Comparison of ENCODE assay signal across 24 cellular contexts in the genomic region with DNA sequence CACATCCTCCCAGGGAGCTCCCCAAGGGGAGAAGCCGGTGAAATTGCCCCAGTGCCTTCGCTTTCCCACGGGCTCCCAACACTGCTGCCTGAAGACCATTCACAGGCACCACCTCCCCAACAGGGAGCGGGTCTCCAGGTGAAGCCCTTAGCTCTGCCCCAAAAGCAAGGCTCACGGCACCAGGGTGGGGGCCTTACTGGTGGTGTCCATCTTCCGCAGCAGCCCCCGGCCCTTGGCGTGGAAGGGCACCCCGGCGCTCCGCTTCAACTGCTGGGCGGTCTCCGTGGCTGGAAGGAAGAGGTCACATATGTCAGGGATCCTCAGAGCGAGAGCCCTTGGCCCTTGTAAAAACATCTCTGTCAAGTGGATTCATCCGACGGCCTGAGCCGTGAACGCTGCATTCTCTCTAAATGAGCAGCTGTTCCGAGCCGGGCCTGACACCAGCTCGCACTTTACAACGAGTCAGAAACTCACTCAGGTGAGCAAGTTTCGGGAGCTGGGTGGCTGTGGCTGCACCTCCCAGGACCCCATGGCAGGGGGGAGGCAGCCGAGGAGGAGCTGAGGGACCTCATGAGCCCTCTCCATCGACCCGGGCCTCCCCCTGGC. TPM values are rescaled to one million over a fixed set of nuclear protein-coding genes. Genes with fewer than 3 reads are reported as not detected.
DNase-seq lines count a peak whose midpoint lies in the region; ATAC-seq, FAIRE-seq and TF ChIP-seq lines count a peak whose summit lies in the region.
"Had no signal": no experiment of that assay in that cellular context is flagged by ENCODE, and none has a peak within 500 bp of the region (broad histone marks: within the 10 kb centered on the region; RNA-seq: fewer than 3 reads in every experiment).

No MANE protein-coding gene starts in this region.

- TF ChIP-seq CTCF in natural killer cell (IDR thresholded peaks at IDR 0.05) (no peak), HepG2 (CRISPR knock-in tag; IDR thresholded peaks at IDR 0.05) (no peak), osteocyte (IDR thresholded peaks at IDR 0.05) (no peak)

- no peak for ATAC-seq in natural killer cell treated with Interleukin-12 subunit alpha and Interleukin-12 subunit beta and Interleukin-15 and Interleukin-18, amount 100 ng/mL, for 72 hours
- ATAC-seq in natural killer cell (no peak), HepG2 (no peak), T-cell (replicated peaks in 1 of 4) (no peak)
- ATAC-seq: GM23338, Panc1 had no signal

- CTCF ChIA-PET in HepG2 (lab: Yijun Ruan, JAX; ENCODE audit: low intra/inter-chr PET ratio, low total read pairs) (no interaction called here), T-cell (lab: Charles Lee) (no interaction called here)

- H3K9me3 Mint-ChIP-seq in natural killer cell treated with Interleukin-12 subunit alpha and Interleukin-12 subunit beta and Interleukin-15 and Interleukin-18, amount 100 ng/mL, for 72 hours: no peaks in the 10 kb centered on the region
- H3K9me3 Mint-ChIP-seq in natural killer cell (no peaks in the 10 kb centered on the region), osteocyte (ENCODE audit: unreplicated experiment) (no peaks in the 10 kb centered on the region), T-cell (no peaks in the 10 kb centered on the region)
- H3K9me3 Mint-ChIP-seq: CD4-positive, alpha-beta T cell; GM23338 had no signal

- POLR2A ChIA-PET in HepG2 (lab: Yijun Ruan, JAX): no interaction called here
- POLR2A ChIA-PET in T-cell (lab: Charles Lee): no interaction called here

- peaks cover 32 to 70% of the 10 kb centered on the region in 2 experiments for H3K36me3 ChIP-seq in HepG2 (replicated peaks in 1 of 2; ENCODE audit: control insufficient read depth in 1 of 2, insufficient read depth in 2 of 2, low read length in 2 of 2)

- no peaks in the 10 kb centered on the region for H3K79me2 ChIP-seq in HepG2 (ENCODE audit: insufficient read depth, low read length)

- H3K4me3 ChIP-seq in HepG2 (replicated peaks in 1 of 3; ENCODE audit: insufficient read depth in 1 of 3, low read depth in 2 of 3, low read length in 3 of 3): no peak overlapping the region
- H3K4me3 ChIP-seq: GM23338, SJSA1 had no signal

- in situ Hi-C loops in HepG2 (cut with HindIII; ENCODE audit: extremely low pct_ligation_motif_present, low pct_unique_long_range_greater_than_20kb): no loop called here

- H3K27me3 ChIP-seq in HepG2 (ENCODE audit: control insufficient read depth in 1 of 2, insufficient read depth in 2 of 2, low read length in 2 of 2): no peaks in the 10 kb centered on the region
- H3K27me3 ChIP-seq: SJSA1 had no signal

- 0 out of 2 replicates have a peak, but pooled peaks cover 2% of the 10 kb centered on the region for H4K20me1 ChIP-seq in HepG2 (ENCODE audit: insufficient read depth, low read length)

- DNase-seq in natural killer cell treated with Interleukin-12 subunit alpha and Interleukin-12 subunit beta and Interleukin-15 and Interleukin-18, amount 100 ng/mL, for 72 hours (ENCODE audit: low spot score): peak; percentile 55
- DNase-seq in natural killer cell (no peak), HepG2 (ENCODE audit: low spot score) (no peak), osteocyte (ENCODE audit: extremely low spot score, unreplicated experiment) (peak; percentile 82), 8988T (no peak), T-cell (no peak)
- no peak for DNase-seq in activated CD4-positive, CD25-positive, alpha-beta regulatory T cell treated with anti-CD3 and anti-CD28 coated beads, Interleukin-2, amount 50 U/mL, for 72 hours
- DNase-seq: CD4-positive, alpha-beta T cell; COR-L47; HCEC 1CT; NCI-H1092 treated with DMSO at 0.1 percent for 48 hours; NCI-H1436 treated with DMSO at 0.1 percent for 48 hours; NCI-H2029 treated with DMSO at 0.1 percent for 48 hours; NCI-H2171; NCI-H345; NCI-H524; NCI-H774; NK-92 treated with Interleukin-12 subunit alpha and Interleukin-12 subunit beta, amount 100 ng/mL, for 24 hours had no signal

- no peak overlapping the region for H3K9ac ChIP-seq in HepG2 (ENCODE audit: insufficient read depth, low read depth, low read length)
- H3K9ac ChIP-seq: KMS-11 had no signal

- H3K27ac Mint-ChIP-seq in natural killer cell treated with Interleukin-12 subunit alpha and Interleukin-12 subunit beta and Interleukin-15 and Interleukin-18, amount 100 ng/mL, for 72 hours: no peak overlapping the region
- H3K27ac Mint-ChIP-seq in natural killer cell (no peak overlapping the region), osteocyte (ENCODE audit: unreplicated experiment) (no peak overlapping the region), T-cell (no peak overlapping the region)
- H3K27ac Mint-ChIP-seq: CD4-positive, alpha-beta T cell; GM23338 had no signal

- BruUV-seq in HepG2 (replicated peaks; lab: Mats Ljungman, UMichigan): no TSS peak

- intact Hi-C loops in natural killer cell (cut with micrococcal nuclease): no loop called here
- intact Hi-C loops in HepG2 (cut with micrococcal nuclease; ENCODE audit: unreplicated experiment): no loop called here

- no peaks in the 10 kb centered on the region for H3K4me1 Mint-ChIP-seq in natural killer cell treated with Interleukin-12 subunit alpha and Interleukin-12 subunit beta and Interleukin-15 and Interleukin-18, amount 100 ng/mL, for 72 hours (ENCODE audit: low read depth in 2 of 2)
- H3K4me1 Mint-ChIP-seq in natural killer cell (no peaks in the 10 kb centered on the region), osteocyte (ENCODE audit: unreplicated experiment) (peaks cover 3% of the 10 kb centered on the region), T-cell (peaks cover 0 to 2% (median 0%) of the 10 kb centered on the region in 3 donors)
- H3K4me1 Mint-ChIP-seq: GM23338 had no signal

- no peak for TF ChIP-seq RAD21 in HepG2 (CRISPR knock-in tag; IDR thresholded peaks at IDR 0.05)

- H3K4me2 ChIP-seq in HepG2 (ENCODE audit: low read depth, low read length): no peak overlapping the region
- H3K4me2 ChIP-seq: GM23338, KMS-11 had no signal

- H3K27ac ChIP-seq in HepG2 (ENCODE audit: extremely low read length, insufficient read depth, low read length): no peak overlapping the region
- H3K27ac ChIP-seq: HL-60, KMS-11, SJSA1 had no signal

- no peaks in the 10 kb centered on the region for H3K36me3 Mint-ChIP-seq in natural killer cell treated with Interleukin-12 subunit alpha and Interleukin-12 subunit beta and Interleukin-15 and Interleukin-18, amount 100 ng/mL, for 72 hours
- H3K36me3 Mint-ChIP-seq in natural killer cell: no peaks in the 10 kb centered on the region
- peaks cover 19% of the 10 kb centered on the region for H3K36me3 Mint-ChIP-seq in osteocyte (ENCODE audit: unreplicated experiment)
- peaks cover 11% of the 10 kb centered on the region for H3K36me3 Mint-ChIP-seq in T-cell

- no peaks in the 10 kb centered on the region for H3K4me1 ChIP-seq in HepG2 (ENCODE audit: insufficient read depth, low read length)
- H3K4me1 ChIP-seq: SJSA1 had no signal

- no peak for TF ChIP-seq POLR2A in HepG2 (IDR thresholded peaks at IDR 0.05; ENCODE audit: insufficient read depth in 1 of 2, low read depth in 2 of 2, low read length in 2 of 2)

- TF ChIP-seq EP300 in HepG2 (IDR thresholded peaks at IDR 0.05; ENCODE audit: low read depth in 2 of 2, low read length in 2 of 2) (no peak), HepG2 (CRISPR knock-in tag; IDR thresholded peaks at IDR 0.05; ENCODE audit: borderline replicate concordance) (no peak)

- FAIRE-seq in HepG2 (lab: Jason Lieb, UNC): no peak
- FAIRE-seq: GM12891 had no signal

- no peak overlapping the region for H2AFZ ChIP-seq in HepG2 (ENCODE audit: low read length)
- H2AFZ ChIP-seq: GM23338 had no signal

- no peak overlapping the region for H3K4me3 Mint-ChIP-seq in natural killer cell treated with Interleukin-12 subunit alpha and Interleukin-12 subunit beta and Interleukin-15 and Interleukin-18, amount 100 ng/mL, for 72 hours
- H3K4me3 Mint-ChIP-seq in natural killer cell (no peak overlapping the region), osteocyte (ENCODE audit: unreplicated experiment) (no peak overlapping the region), T-cell (no peak overlapping the region)
- H3K4me3 Mint-ChIP-seq: CD4-positive, alpha-beta T cell; GM23338 had no signal

- H3K27me3 Mint-ChIP-seq in natural killer cell treated with Interleukin-12 subunit alpha and Interleukin-12 subunit beta and Interleukin-15 and Interleukin-18, amount 100 ng/mL, for 72 hours: no peaks in the 10 kb centered on the region
- no peaks in the 10 kb centered on the region for H3K27me3 Mint-ChIP-seq in natural killer cell (ENCODE audit: low read depth in 2 of 2)
- no peaks in the 10 kb centered on the region for H3K27me3 Mint-ChIP-seq in osteocyte (ENCODE audit: unreplicated experiment)
- no peaks in the 10 kb centered on the region for H3K27me3 Mint-ChIP-seq in T-cell
- H3K27me3 Mint-ChIP-seq: CD4-positive, alpha-beta T cell had no signal

- no peaks in the 10 kb centered on the region for H3K9me3 ChIP-seq in HepG2 (ENCODE audit: low read length)
- H3K9me3 ChIP-seq: SJSA1 had no signal

- WGBS in HepG2 (ENCODE audit: low lambda C conversion rate): 96% methylated on average over 15 of the region's 26 CpGs

RNA-seq across cellular contexts. Expression of a gene that starts 20.9 kb away (rescaled TPM):
- 10 to 100 TPM; 29.6 to 59.3 TPM for total RNA-seq in natural killer cell treated with Interleukin-12 subunit alpha and Interleukin-12 subunit beta and Interleukin-15 and Interleukin-18, amount 100 ng/mL, for 72 hours
- 10 to 100 TPM; 38.7 to 47.6 (median 46.0) TPM for total RNA-seq in natural killer cell
- total RNA-seq in HepG2 (2016; rRNA removed; fragmentation: Illumina TruSeq; extraction: Trizol): 11.4 and 18.5 TPM in 2 replicates
- 11.0 and 11.5 TPM in 2 replicates for total RNA-seq in HepG2 (2016; cell fraction: cytosol; rRNA removed; fragmentation: Illumina TruSeq; extraction: Trizol; ENCODE audit: low read depth)
- total RNA-seq in HepG2 (2016; cell fraction: insoluble cytoplasmic fraction; rRNA removed; fragmentation: Illumina TruSeq; extraction: Trizol): 10.3 and 19.4 TPM in 2 replicates
- total RNA-seq in HepG2 (2016; cell fraction: membrane; rRNA removed; fragmentation: Illumina TruSeq; extraction: Trizol): 15.4 and 15.7 TPM in 2 replicates
- 15.3 and 18.5 TPM in 2 replicates for total RNA-seq in HepG2 (2016; cell fraction: nucleus; rRNA removed; fragmentation: Illumina TruSeq; extraction: Trizol)
- polyA plus RNA-seq in HepG2 (2011; rRNA removed): 13.3 and 14.6 TPM in 2 replicates
- polyA plus RNA-seq in HepG2 (2011; cell fraction: cytosol; rRNA removed): 6.5 and 13.6 TPM in 2 replicates
- 45.3 and 58.0 TPM in 2 replicates for polyA plus RNA-seq in HepG2 (2011; cell fraction: nucleus; rRNA removed)
- polyA plus RNA-seq in HepG2 (2012): 16.5 and 18.9 TPM in 2 replicates
- 6.0 and 6.9 TPM in 2 replicates for polyA plus RNA-seq in HepG2 (2016; cell fraction: cytosol; fragmentation: Illumina TruSeq; extraction: Trizol; ENCODE audit: low read depth)
- polyA plus RNA-seq in HepG2 (2016; cell fraction: insoluble cytoplasmic fraction; fragmentation: Illumina TruSeq; extraction: Trizol; ENCODE audit: low read depth): 18.4 and 25.2 TPM in 2 replicates
- polyA plus RNA-seq in HepG2 (2016; cell fraction: membrane; fragmentation: Illumina TruSeq; extraction: Trizol; ENCODE audit: low read depth): 9.2 and 10.2 TPM in 2 replicates
- polyA plus RNA-seq in HepG2 (2016; cell fraction: nucleus; fragmentation: Illumina TruSeq; extraction: Trizol; ENCODE audit: insufficient read depth, low read depth): 43.4 and 47.9 TPM in 2 replicates
- polyA minus RNA-seq in HepG2 (2011; rRNA and poly(A)+ RNA removed; ENCODE audit: low replicate concordance): 8.8 and 40.6 TPM in 2 replicates
- polyA minus RNA-seq in HepG2 (2011; cell fraction: cytosol; rRNA and poly(A)+ RNA removed): 11.3 and 19.9 TPM in 2 replicates
- 29.0 and 37.0 TPM in 2 replicates for polyA minus RNA-seq in HepG2 (2011; cell fraction: nucleus; rRNA and poly(A)+ RNA removed)
- total RNA-seq in osteocyte: 32.5 and 37.8 TPM in 2 replicates
- 10 to 100 TPM; 40.7 to 55.1 (median 46.2) TPM for total RNA-seq in T-cell

Comparison
In these comparisons a context has a peak if more than half of its experiments do, and no peak if none do; other contexts are left out.
1. DNase-seq: peak in natural killer cell treated with Interleukin-12 subunit alpha and Interleukin-12 subunit beta and Interleukin-15 and Interleukin-18, amount 100 ng/mL, for 72 hours (single experiment) and osteocyte (single experiment); none in natural killer cell (single experiment), HepG2 (single experiment), 8988T (single experiment), T-cell (0 of 34) and activated CD4-positive, CD25-positive, alpha-beta regulatory T cell treated with anti-CD3 and anti-CD28 coated beads, Interleukin-2, amount 50 U/mL, for 72 hours (single experiment).